Comparison of ENCODE assay signal across 8 cellular contexts in the genomic region with DNA sequence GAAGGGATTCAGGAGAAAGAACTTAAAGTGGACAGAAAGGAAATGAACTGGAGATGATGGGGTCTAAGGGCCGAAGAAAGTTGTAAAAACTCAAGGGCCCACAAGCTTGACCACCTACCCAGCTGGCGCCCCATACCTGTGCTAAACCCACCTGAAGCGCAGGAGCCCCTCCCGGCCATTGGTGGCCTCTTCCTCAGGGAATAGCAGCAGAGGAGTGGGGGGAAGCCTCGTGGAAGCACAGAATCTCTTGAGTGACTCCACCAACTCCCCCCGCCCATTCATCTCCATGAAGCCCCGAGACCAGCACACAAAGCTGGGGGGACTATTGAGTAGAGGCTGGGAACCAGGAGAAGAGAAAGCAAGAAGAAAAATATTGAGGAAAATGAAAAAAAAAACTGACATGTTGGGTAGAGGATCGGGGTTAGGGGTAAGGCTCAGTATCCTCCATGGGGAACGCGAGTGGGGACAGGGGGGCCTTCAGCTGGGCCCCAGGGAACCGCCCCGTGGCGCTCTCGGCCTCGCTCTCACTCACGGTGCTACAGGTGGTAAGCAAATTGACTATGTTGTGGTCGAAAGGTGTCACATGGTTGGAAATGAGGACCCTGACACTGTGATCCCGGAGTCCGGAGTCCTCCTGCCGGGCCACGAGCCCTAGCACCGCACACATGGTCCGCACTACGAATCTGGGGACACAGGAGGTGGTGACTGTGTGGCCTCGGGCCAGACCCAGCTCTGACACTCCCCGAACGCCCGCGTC. TPM values are rescaled to one million over a fixed set of nuclear protein-coding genes. Genes with fewer than 3 reads are reported as not detected.
A peak's percentile ranks its signal among the peaks of the same experiment; 100 is the strongest.
DNase-seq lines count a peak whose midpoint lies in the region; ATAC-seq lines count a peak whose summit lies in the region.

No MANE protein-coding gene starts in this region.

- DNase-seq in activated CD4-positive, alpha-beta T cell treated with anti-CD3 and anti-CD28 coated beads for 36 hours = peak; percentile 59
- DNase-seq in activated CD4-positive, alpha-beta T cell treated with anti-CD3 and anti-CD28 coated beads for 1 hour = no peak
- DNase-seq in right cardiac atrium = peak in 1 of 3 donors; percentile 56
- DNase-seq in stimulated activated CD8-positive, alpha-beta memory T cell treated with anti-CD3 and anti-CD28 coated beads, Interleukin-4, amount 100 ng/mL, for 48 hours = peak; percentile 52
- no peak for DNase-seq in DMS114 treated with DMSO at 0.1 percent for 48 hours (lab: John Stamatoyannopoulos, UW; ENCODE audit: unreplicated experiment)
- no peak for DNase-seq in DMS 273 (lab: John Stamatoyannopoulos, UW; ENCODE audit: unreplicated experiment)

- H3K4me1 Mint-ChIP-seq in activated CD4-positive, alpha-beta T cell treated with anti-CD3 and anti-CD28 coated beads for 36 hours = peaks cover 35% of the 10 kb centered on the region
- peaks cover 21% of the 10 kb centered on the region for H3K4me1 Mint-ChIP-seq in activated T-helper 17 cell treated with anti-CD3 and anti-CD28 coated beads, Interleukin-2, amount 50 U/mL, for 72 hours

- H3K27ac ChIP-seq in right cardiac atrium (ENCODE audit: low read length) = peak overlapping the region; percentile 85

- CTCF ChIA-PET in activated CD4-positive, alpha-beta T cell treated with anti-CD3 and anti-CD28 coated beads for 36 hours (lab: Charles Lee) = interaction anchor here (0.5 to 4.9 kb wide), 6 partner anchors 11 to 120 kb away, joined by 3 to 33 read pairs (median 3); a partner anchor contains a TSS

- peak overlapping the region; percentile 92 for H3K4me3 ChIP-seq in right cardiac atrium (ENCODE audit: low read length)

- H3K9me3 Mint-ChIP-seq in activated CD4-positive, alpha-beta T cell treated with anti-CD3 and anti-CD28 coated beads for 36 hours (ENCODE audit: low read depth) = no peaks in the 10 kb centered on the region
- H3K9me3 Mint-ChIP-seq in activated T-helper 17 cell treated with anti-CD3 and anti-CD28 coated beads, Interleukin-2, amount 50 U/mL, for 72 hours = no peaks in the 10 kb centered on the region

- ATAC-seq in activated CD4-positive, alpha-beta T cell treated with anti-CD3 and anti-CD28 coated beads for 36 hours = peak; percentile 2
- peak; percentile 3 for ATAC-seq in HG03066 (IDR thresholded peaks at IDR 0.05; ENCODE audit: low read depth, unreplicated experiment)
- peak; percentile 1 for ATAC-seq in activated T-helper 17 cell treated with anti-CD3 and anti-CD28 coated beads, Interleukin-2, amount 50 U/mL, for 72 hours (replicated peaks)
- ATAC-seq in right cardiac atrium = peak; percentile 1 to 17

- H3K4me3 Mint-ChIP-seq in activated CD4-positive, alpha-beta T cell treated with anti-CD3 and anti-CD28 coated beads for 36 hours = peak overlapping the region; percentile 100
- H3K4me3 Mint-ChIP-seq in activated T-helper 17 cell treated with anti-CD3 and anti-CD28 coated beads, Interleukin-2, amount 50 U/mL, for 72 hours = peak overlapping the region; percentile 98

- peaks cover 3% of the 10 kb centered on the region for H3K4me1 ChIP-seq in right cardiac atrium (ENCODE audit: control insufficient read depth, insufficient read depth, low read length)

- no peaks in the 10 kb centered on the region for H3K27me3 Mint-ChIP-seq in activated CD4-positive, alpha-beta T cell treated with anti-CD3 and anti-CD28 coated beads for 36 hours
- H3K27me3 Mint-ChIP-seq in activated T-helper 17 cell treated with anti-CD3 and anti-CD28 coated beads, Interleukin-2, amount 50 U/mL, for 72 hours = no peaks in the 10 kb centered on the region

- H3K36me3 Mint-ChIP-seq in activated CD4-positive, alpha-beta T cell treated with anti-CD3 and anti-CD28 coated beads for 36 hours (ENCODE audit: low read depth) = peaks cover 54% of the 10 kb centered on the region
- H3K36me3 Mint-ChIP-seq in activated T-helper 17 cell treated with anti-CD3 and anti-CD28 coated beads, Interleukin-2, amount 50 U/mL, for 72 hours (ENCODE audit: low read depth) = peaks cover 65% of the 10 kb centered on the region

- H3K27me3 ChIP-seq in right cardiac atrium (ENCODE audit: control insufficient read depth, insufficient read depth) = no peaks in the 10 kb centered on the region

- 16% methylated on average over 29 of the region's 29 CpGs for WGBS in right cardiac atrium

- POLR2A ChIA-PET in activated CD4-positive, alpha-beta T cell treated with anti-CD3 and anti-CD28 coated beads for 36 hours (lab: Charles Lee) = interaction anchor here (0.7 to 1.7 kb wide), 2 partner anchors 70 to 74 kb away, joined by 4 to 11 read pairs; a partner anchor contains a TSS

- H3K9me3 ChIP-seq in right cardiac atrium (ENCODE audit: control insufficient read depth, low read length) = no peaks in the 10 kb centered on the region

- H3K27ac Mint-ChIP-seq in activated CD4-positive, alpha-beta T cell treated with anti-CD3 and anti-CD28 coated beads for 36 hours = peak overlapping the region; percentile 98
- H3K27ac Mint-ChIP-seq in activated T-helper 17 cell treated with anti-CD3 and anti-CD28 coated beads, Interleukin-2, amount 50 U/mL, for 72 hours = peak overlapping the region; percentile 97

- intact Hi-C loops in activated CD4-positive, alpha-beta T cell treated with anti-CD3 and anti-CD28 coated beads for 36 hours (cut with DNase I, micrococcal nuclease) = loop anchor here (1.0 kb wide), 10 partner anchors 21 to 791 kb away; a partner anchor contains a TSS
- intact Hi-C loops in right cardiac atrium (cut with DNase I) = loop anchor here in 1 of 4 donors (2.0 kb wide), 1 partner anchor 46 kb away; a partner anchor contains a TSS

RNA-seq across cellular contexts. Expression of a gene that starts 0.7 kb away (rescaled TPM):
- 100 to 1,000 TPM in 1 of 2 experiments, 10 to 100 TPM in 1; 92.0 to 122 TPM for total RNA-seq in activated CD4-positive, alpha-beta T cell treated with anti-CD3 and anti-CD28 coated beads for 36 hours
- total RNA-seq in activated T-helper 17 cell treated with anti-CD3 and anti-CD28 coated beads, Interleukin-2, amount 50 U/mL, for 72 hours = 100 to 1,000 TPM in 1 of 2 donors, 10 to 100 TPM in 1; 72.2 to 116 TPM
- 10 to 100 TPM; 52.3 to 69.6 (median 63.3) TPM for total RNA-seq in right cardiac atrium
- 75.3 TPM for polyA plus RNA-seq in right cardiac atrium

RNA-seq across cellular contexts. Expression of a gene that starts 1.0 kb away (rescaled TPM):
- total RNA-seq in activated CD4-positive, alpha-beta T cell treated with anti-CD3 and anti-CD28 coated beads for 36 hours = 10 to 100 TPM; 43.5 to 47.7 TPM
- 10 to 100 TPM; 75.6 to 81.2 TPM for total RNA-seq in activated T-helper 17 cell treated with anti-CD3 and anti-CD28 coated beads, Interleukin-2, amount 50 U/mL, for 72 hours
- total RNA-seq in right cardiac atrium = 10 to 100 TPM; 26.3 to 31.2 (median 28.9) TPM
- 27.8 TPM for polyA plus RNA-seq in right cardiac atrium

RNA-seq across cellular contexts. Expression of a gene that starts 2.7 kb away (rescaled TPM):
- under 1 TPM; 0.40 to 0.41 TPM for total RNA-seq in activated CD4-positive, alpha-beta T cell treated with anti-CD3 and anti-CD28 coated beads for 36 hours
- under 1 TPM; 0.74 to 0.76 TPM for total RNA-seq in activated T-helper 17 cell treated with anti-CD3 and anti-CD28 coated beads, Interleukin-2, amount 50 U/mL, for 72 hours
- total RNA-seq in right cardiac atrium = not detected
- polyA plus RNA-seq in right cardiac atrium = not detected

RNA-seq across cellular contexts. Expression of a gene that starts 14.5 kb away (rescaled TPM):
- under 1 TPM; 0.18 to 0.21 TPM for total RNA-seq in activated CD4-positive, alpha-beta T cell treated with anti-CD3 and anti-CD28 coated beads for 36 hours
- 1 to 10 TPM in 1 of 2 donors, under 1 TPM in 1; 0.39 to 1.4 TPM for total RNA-seq in activated T-helper 17 cell treated with anti-CD3 and anti-CD28 coated beads, Interleukin-2, amount 50 U/mL, for 72 hours
- total RNA-seq in right cardiac atrium = not detected
- 0.05 TPM for polyA plus RNA-seq in right cardiac atrium

RNA-seq across cellular contexts. Expression of a gene that starts 21.3 kb away (rescaled TPM):
- total RNA-seq in activated CD4-positive, alpha-beta T cell treated with anti-CD3 and anti-CD28 coated beads for 36 hours = 10 to 100 TPM; 21.7 to 28.7 TPM
- total RNA-seq in activated T-helper 17 cell treated with anti-CD3 and anti-CD28 coated beads, Interleukin-2, amount 50 U/mL, for 72 hours = 10 to 100 TPM; 22.0 to 32.8 TPM
- 10 to 100 TPM; 20.5 to 38.7 (median 25.6) TPM for total RNA-seq in right cardiac atrium
- 20.9 TPM for polyA plus RNA-seq in right cardiac atrium

Comparison
In these comparisons a context has a peak if more than half of its experiments do, and no peak if none do; other contexts are left out.
1. DNase-seq: peak in activated CD4-positive, alpha-beta T cell treated with anti-CD3 and anti-CD28 coated beads for 36 hours (single experiment) and stimulated activated CD8-positive, alpha-beta memory T cell treated with anti-CD3 and anti-CD28 coated beads, Interleukin-4, amount 100 ng/mL, for 48 hours (single experiment); none in activated CD4-positive, alpha-beta T cell treated with anti-CD3 and anti-CD28 coated beads for 1 hour (single experiment), DMS114 treated with DMSO at 0.1 percent for 48 hours (single experiment) and DMS 273 (single experiment).
2. Peak in every context shown above with its lines, with median percentiles within 50 percentile points of each other: ATAC-seq.